8 cellular contexts compared by ENCODE assay signal in genomic region chr4:36351082-36351666, GRCh38.
DNase-seq lines count a peak whose midpoint lies in the region; ATAC-seq and TF ChIP-seq lines count a peak whose summit lies in the region.

No MANE protein-coding gene starts in this region.

- H2AFZ ChIP-seq in parathyroid adenoma, result no peak overlapping the region

- H3K9me3 ChIP-seq in Panc1 (ENCODE audit: control insufficient read depth, insufficient read depth, low read depth, low read length) (no peaks in the 10 kb centered on the region), parathyroid adenoma (ENCODE audit: control insufficient read depth, low read length) (no peaks in the 10 kb centered on the region), transverse colon (no peaks in the 10 kb centered on the region)

- BruUV-seq in Panc1 (replicated peaks; lab: Mats Ljungman, UMichigan), result no TSS peak

- H3K27ac ChIP-seq in Panc1 (ENCODE audit: low read length) (no peak overlapping the region), parathyroid adenoma (no peak overlapping the region), transverse colon (no peak overlapping the region)

- H3K79me2 ChIP-seq in parathyroid adenoma, result no peaks in the 10 kb centered on the region

- no peak for TF ChIP-seq POLR2A in transverse colon (IDR thresholded peaks at IDR 0.05)

- in situ Hi-C loops in Panc1 (cut with HindIII; ENCODE audit: low pct_unique_long_range_greater_than_20kb, low sequenced_read_pairs) (no loop called here), transverse colon (cut with MboI; ENCODE audit: low pct_ligation_motif_present in 1 of 4, low pct_unique_long_range_greater_than_20kb in 1 of 4, low sequenced_read_pairs in 3 of 4) (loop anchor here (10.0 to 25.0 kb wide), 2 partner anchors 1034 to 1036 kb away; no protein-coding TSS in a partner anchor)

- no peak overlapping the region for H3K4me2 ChIP-seq in parathyroid adenoma (ENCODE audit: low read length)

- TF ChIP-seq CTCF in AG10803 (conservative IDR thresholded peaks at IDR 0.05; ENCODE audit: low read length), result peak; percentile 44
- TF ChIP-seq CTCF in Panc1 (IDR thresholded peaks at IDR 0.05), result peak; percentile 72
- peak; percentile 33 for TF ChIP-seq CTCF in foreskin fibroblast (IDR thresholded peaks at IDR 0.05; ENCODE audit: low read depth, low read length)
- peak; percentile 41 for TF ChIP-seq CTCF in parathyroid adenoma (IDR thresholded peaks at IDR 0.05)
- peak; percentile 60 to 76 (median 70) for TF ChIP-seq CTCF in transverse colon (IDR thresholded peaks at IDR 0.05)

- ATAC-seq in GM18868 (IDR thresholded peaks at IDR 0.05; ENCODE audit: unreplicated experiment), result peak; percentile 58
- ATAC-seq in HG03439 (IDR thresholded peaks at IDR 0.05; ENCODE audit: unreplicated experiment), result peak; percentile 57
- ATAC-seq in Panc1, result no peak

- H3K4me1 ChIP-seq in Panc1 (ENCODE audit: control insufficient read depth, insufficient read depth, low read length), result no peaks in the 10 kb centered on the region
- H3K4me1 ChIP-seq in parathyroid adenoma, result no peaks in the 10 kb centered on the region
- peaks cover 0 to 4% (median 0%) of the 10 kb centered on the region in 4 donors for H3K4me1 ChIP-seq in transverse colon

- intact Hi-C loops in Panc1 (cut with micrococcal nuclease; ENCODE audit: unreplicated experiment) (loop anchor here (2.0 to 5.0 kb wide), 2 partner anchors 48 to 1041 kb away; no protein-coding TSS in a partner anchor), transverse colon (cut with DNase I; ENCODE audit: low total_unique reads) (no loop called here)

- CTCF ChIA-PET in Panc1 (lab: Charles Lee), result no interaction called here

- H3K9ac ChIP-seq in parathyroid adenoma, result no peak overlapping the region

- DNase-seq in AG10803 (ENCODE audit: low read depth) (peak; percentile 0), Panc1 (ENCODE audit: low read depth, low spot score) (peak; percentile 13), activated T-helper 1 cell treated with Interleukin-2 at 50 U/mL for 16 hours (ENCODE audit: low read depth) (peak; percentile 47), foreskin fibroblast (peak in 1 of 2 donors; percentile 1), transverse colon (peak; percentile 72)

- H3K36me3 ChIP-seq in Panc1 (ENCODE audit: control insufficient read depth, insufficient read depth, low read length) (no peaks in the 10 kb centered on the region), parathyroid adenoma (ENCODE audit: control insufficient read depth, insufficient read depth, low read length) (no peaks in the 10 kb centered on the region), transverse colon (no peaks in the 10 kb centered on the region)

- WGBS in transverse colon (ENCODE audit: low coverage in 1 of 2), 2 donors, result 0 to 19% methylated on average over 2 of the region's 2 CpGs

- no peak overlapping the region for H3K4me3 ChIP-seq in AG10803 (ENCODE audit: low read length)
- no peak overlapping the region for H3K4me3 ChIP-seq in Panc1 (ENCODE audit: low read depth in 2 of 2, low read length in 2 of 2)
- no peak overlapping the region for H3K4me3 ChIP-seq in foreskin fibroblast (ENCODE audit: low read depth in 1 of 2, low read length in 2 of 2)
- H3K4me3 ChIP-seq in parathyroid adenoma (ENCODE audit: low read depth, low read length), result no peak overlapping the region
- H3K4me3 ChIP-seq in transverse colon, result no peak overlapping the region

- no peak for TF ChIP-seq EP300 in transverse colon (IDR thresholded peaks at IDR 0.05; ENCODE audit: low read depth)

- H3K27me3 ChIP-seq in Panc1 (ENCODE audit: control insufficient read depth, insufficient read depth, low read length), result no peaks in the 10 kb centered on the region
- no peaks in the 10 kb centered on the region for H3K27me3 ChIP-seq in parathyroid adenoma (ENCODE audit: control insufficient read depth, insufficient read depth, low read length)
- H3K27me3 ChIP-seq in transverse colon, result no peaks in the 10 kb centered on the region

- POLR2A ChIA-PET in Panc1 (lab: Charles Lee), result no interaction called here
